ENCODE assay signal across 8 cellular contexts in genomic region chr7:89002942-89003618, GRCh38.
DNase-seq lines count a peak whose midpoint lies in the region; ATAC-seq, FAIRE-seq and TF ChIP-seq lines count a peak whose summit lies in the region.

No MANE protein-coding gene starts in this region.

- H3K9ac ChIP-seq in mesendoderm (ENCODE audit: low read length): no peak overlapping the region

- H3K23ac ChIP-seq in mesendoderm (ENCODE audit: low read length): no peak overlapping the region

- H3K79me1 ChIP-seq in mesendoderm (ENCODE audit: low read length): no peaks in the 10 kb centered on the region

- no peak overlapping the region for H2AK5ac ChIP-seq in mesendoderm (ENCODE audit: low read length)

- peak; percentile 71 for FAIRE-seq in GM12892 (lab: Jason Lieb, UNC)

- peaks cover 0 to 6% of the 10 kb centered on the region in 2 donors for H3K4me1 ChIP-seq in adrenal gland (replicated peaks in 1 of 2)
- no peaks in the 10 kb centered on the region for H3K4me1 ChIP-seq in mesendoderm (ENCODE audit: control insufficient read depth, low read depth, low read length)

- no peak overlapping the region for H3K18ac ChIP-seq in mesendoderm (ENCODE audit: low read length)

- H2BK5ac ChIP-seq in mesendoderm (ENCODE audit: low read length): no peak overlapping the region

- H3K36me3 ChIP-seq in adrenal gland (replicated peaks in 1 of 2) (no peaks in the 10 kb centered on the region), mesendoderm (ENCODE audit: control insufficient read depth, insufficient read depth, low read length) (no peaks in the 10 kb centered on the region)

- H3K9me3 ChIP-seq in adrenal gland (replicated peaks in 1 of 3): no peaks in the 10 kb centered on the region

- 12% methylated on average over 2 of the region's 2 CpGs for WGBS in adrenal gland, 4 donors
- WGBS in mesendoderm (ENCODE audit: extremely low coverage, insufficient coverage, low lambda C conversion rate): no CpG with 5 or more reads among the region's 2 CpGs

- no peak for TF ChIP-seq CTCF in adrenal gland (IDR thresholded peaks at IDR 0.05)

- no peak for DNase-seq in GM12892 (ENCODE audit: insufficient read length)
- DNase-seq in Jurkat, Clone E6-1 (ENCODE audit: low read depth, low spot score): no peak
- DNase-seq in kidney tubule cell (ENCODE audit: low spot score): peak; percentile 17
- DNase-seq in glomerular visceral epithelial cell (ENCODE audit: extremely low spot score): no peak
- DNase-seq in adrenal gland: no peak
- DNase-seq in mesendoderm: no peak
- no peak for DNase-seq in NCI-H524 treated with DMSO at 0.1 percent for 48 hours (lab: John Stamatoyannopoulos, UW)

- H2BK15ac ChIP-seq in mesendoderm (replicated peaks; ENCODE audit: low read depth): no peak overlapping the region

- no peaks in the 10 kb centered on the region for H3K79me2 ChIP-seq in mesendoderm (ENCODE audit: control insufficient read depth, insufficient read depth, low read length)

- ATAC-seq in GM21447 (IDR thresholded peaks at IDR 0.05; ENCODE audit: unreplicated experiment): peak; percentile 85

- no peak overlapping the region for H3K27ac ChIP-seq in adrenal gland
- H3K27ac ChIP-seq in mesendoderm (ENCODE audit: low read depth, low read length): no peak overlapping the region

- TF ChIP-seq POLR2A in GM12892 (IDR thresholded peaks at IDR 0.05; ENCODE audit: low read depth, low read length): no peak
- TF ChIP-seq POLR2A in adrenal gland (IDR thresholded peaks at IDR 0.05): no peak

- no peak overlapping the region for H2BK120ac ChIP-seq in mesendoderm (ENCODE audit: low read depth, low read length)

- no peak overlapping the region for H3K4me2 ChIP-seq in mesendoderm (ENCODE audit: low read length)

- H4K5ac ChIP-seq in mesendoderm (ENCODE audit: low read length): no peak overlapping the region

- H3K4ac ChIP-seq in mesendoderm (ENCODE audit: low read depth, low read length): no peak overlapping the region

- H3K27me3 ChIP-seq in adrenal gland: no peaks in the 10 kb centered on the region
- H3K27me3 ChIP-seq in mesendoderm (ENCODE audit: insufficient read depth, low read length, poor library complexity): no peaks in the 10 kb centered on the region

- H3K56ac ChIP-seq in mesendoderm (ENCODE audit: low read length): no peak overlapping the region

- intact Hi-C loops in adrenal gland (cut with DNase I): no loop called here

- H4K8ac ChIP-seq in mesendoderm (ENCODE audit: low read depth, low read length): no peak overlapping the region

- H3K4me3 ChIP-seq in Jurkat, Clone E6-1 (ENCODE audit: low read length): peak overlapping the region; percentile 11
- H3K4me3 ChIP-seq in adrenal gland: peak overlapping the region in 1 of 4 donors; percentile 60
- H3K4me3 ChIP-seq in mesendoderm (ENCODE audit: low read length): no peak overlapping the region
